ENCODE assay signal across 9 cellular contexts in the genomic region with DNA sequence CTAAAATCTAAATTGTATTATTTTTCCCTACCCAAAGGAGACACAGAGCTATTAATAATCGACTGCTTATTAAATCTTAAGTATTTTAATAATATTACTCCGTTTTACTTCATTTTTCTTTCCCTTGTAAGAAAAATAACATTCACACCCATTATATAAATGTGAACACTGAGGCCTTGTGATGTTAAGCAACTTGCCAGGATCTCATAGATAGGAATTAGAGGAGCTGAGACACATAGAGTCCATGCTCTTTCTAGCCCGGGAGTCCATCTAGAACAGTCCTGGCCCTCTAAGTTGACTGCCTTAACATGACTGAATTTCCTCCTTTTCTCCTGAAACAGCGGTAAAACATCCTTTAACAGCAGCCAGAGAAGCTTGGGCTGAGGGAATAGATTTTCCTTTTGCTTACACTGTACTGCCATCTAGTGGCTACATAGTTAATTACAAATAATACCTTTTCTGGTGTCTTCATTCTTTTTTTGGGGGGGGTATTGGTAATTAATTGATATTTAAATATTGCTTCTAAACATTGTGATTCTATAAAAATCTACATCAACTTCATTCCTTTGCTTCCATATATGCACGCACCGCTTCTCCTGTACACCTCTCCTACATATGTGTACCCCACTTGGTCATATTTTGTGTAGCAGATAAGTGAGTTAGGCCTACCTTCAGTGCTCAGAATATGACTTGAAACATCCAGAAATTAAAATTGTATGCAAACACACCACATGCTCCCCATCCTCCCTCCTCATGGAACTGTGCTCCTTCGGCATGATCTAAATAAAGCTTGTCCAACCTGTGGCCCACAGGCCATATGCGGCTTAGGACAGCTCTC.
DNase-seq lines count a peak whose midpoint lies in the region; ATAC-seq and TF ChIP-seq lines count a peak whose summit lies in the region.
"Had no signal": no experiment of that assay in that cellular context is flagged by ENCODE, and none has a peak within 500 bp of the region (broad histone marks: within the 10 kb centered on the region; RNA-seq: fewer than 3 reads in every experiment).

No MANE protein-coding gene starts in this region.

- TF ChIP-seq CTCF in WI38 (IDR thresholded peaks at IDR 0.05; ENCODE audit: low read depth, low read length) = peak; percentile 38; the same call in 1 of the 2 replicates

- no peak overlapping the region for H3K4me3 Mint-ChIP-seq in activated CD4-positive, alpha-beta T cell treated with anti-CD3 and anti-CD28 coated beads, Interleukin-2, amount 10 ng/mL, durations not matched to agents 24 days and 14 days

- ATAC-seq in HG02610 (IDR thresholded peaks at IDR 0.05; ENCODE audit: unreplicated experiment) = peak; percentile 53
- no peak for ATAC-seq in GM19324 (IDR thresholded peaks at IDR 0.05; ENCODE audit: low FRiP score, unreplicated experiment)

- peak; percentile 62 for DNase-seq in activated CD4-positive, alpha-beta T cell treated with anti-CD3 and anti-CD28 coated beads, Interleukin-2, amount 10 ng/mL, durations not matched to agents 24 days and 14 days
- no peak for DNase-seq in activated CD4-positive, alpha-beta T cell treated with anti-CD3 and anti-CD28 coated beads, Interleukin-2, amount 50 U/mL, for 1 hour
- DNase-seq in NCI-H2029 (lab: John Stamatoyannopoulos, UW) = peak; percentile 17
- peak; percentile 29 for DNase-seq in hepatic stellate cell (ENCODE audit: low spot score)
- DNase-seq in stromal cell of bone marrow (ENCODE audit: low read depth) = peak; percentile 21

- H3K9me3 Mint-ChIP-seq in activated CD4-positive, alpha-beta T cell treated with anti-CD3 and anti-CD28 coated beads, Interleukin-2, amount 10 ng/mL, durations not matched to agents 24 days and 14 days = no peaks in the 10 kb centered on the region
- H3K9me3 Mint-ChIP-seq: activated naive CD4-positive, alpha-beta T cell treated with anti-CD3 and anti-CD28 coated beads, Interleukin-2, amount 50 U/mL, for 72 hours had no signal

- no peaks in the 10 kb centered on the region for H3K27me3 Mint-ChIP-seq in activated CD4-positive, alpha-beta T cell treated with anti-CD3 and anti-CD28 coated beads, Interleukin-2, amount 10 ng/mL, durations not matched to agents 24 days and 14 days

- H3K4me3 ChIP-seq in WI38 (ENCODE audit: low read depth, low read length) = no peak overlapping the region

- no peaks in the 10 kb centered on the region for H3K4me1 Mint-ChIP-seq in activated CD4-positive, alpha-beta T cell treated with anti-CD3 and anti-CD28 coated beads, Interleukin-2, amount 10 ng/mL, durations not matched to agents 24 days and 14 days

- intact Hi-C loops in activated CD4-positive, alpha-beta T cell treated with anti-CD3 and anti-CD28 coated beads, Interleukin-2, amount 10 ng/mL, durations not matched to agents 24 days and 14 days (cut with micrococcal nuclease) = loop anchor here (1.0 to 5.0 kb wide), 2 partner anchors 371 to 1076 kb away; no protein-coding TSS in a partner anchor

- no peak overlapping the region for H3K27ac Mint-ChIP-seq in activated CD4-positive, alpha-beta T cell treated with anti-CD3 and anti-CD28 coated beads, Interleukin-2, amount 10 ng/mL, durations not matched to agents 24 days and 14 days
- H3K27ac Mint-ChIP-seq: activated naive CD4-positive, alpha-beta T cell treated with anti-CD3 and anti-CD28 coated beads, Interleukin-2, amount 50 U/mL, for 72 hours had no signal

- no peaks in the 10 kb centered on the region for H3K36me3 Mint-ChIP-seq in activated CD4-positive, alpha-beta T cell treated with anti-CD3 and anti-CD28 coated beads, Interleukin-2, amount 10 ng/mL, durations not matched to agents 24 days and 14 days (ENCODE audit: low read depth)
- H3K36me3 Mint-ChIP-seq: activated naive CD4-positive, alpha-beta T cell treated with anti-CD3 and anti-CD28 coated beads, Interleukin-2, amount 50 U/mL, for 72 hours had no signal
